14 cellular contexts compared by ENCODE assay signal in the genomic region with DNA sequence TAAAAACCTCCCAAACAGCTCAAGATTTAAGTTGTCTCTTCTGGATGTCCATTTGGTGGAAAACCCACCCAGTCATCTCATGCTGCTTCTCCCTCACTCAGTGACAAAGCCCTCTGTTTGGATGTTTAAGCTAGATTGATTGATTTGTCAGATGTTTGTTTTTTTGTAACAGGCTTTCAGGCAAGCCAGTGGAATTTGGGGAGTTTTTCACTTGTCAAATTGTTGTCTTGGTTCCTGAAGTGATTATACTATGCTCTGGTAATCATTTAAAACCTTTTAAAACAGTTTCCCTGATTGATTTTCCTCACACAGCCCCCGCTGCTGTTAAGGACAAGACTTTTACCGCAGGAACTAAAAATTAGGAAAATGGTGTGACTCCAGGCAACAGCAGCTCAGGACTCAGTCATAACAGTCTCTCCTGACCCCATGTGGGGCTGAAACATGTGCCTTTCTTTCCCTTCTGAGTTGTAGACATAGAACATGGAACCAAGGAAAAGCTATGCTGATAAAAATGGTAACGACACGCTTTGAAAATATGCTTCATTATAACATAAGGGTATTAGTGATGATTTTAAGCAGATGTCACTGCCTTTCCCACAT.
"Had no signal": no experiment of that assay in that cellular context is flagged by ENCODE, and none has a peak within 500 bp of the region (broad histone marks: within the 10 kb centered on the region; RNA-seq: fewer than 3 reads in every experiment).

No MANE protein-coding gene starts in this region.

- H3K9me3 ChIP-seq: colonic mucosa, neutrophil, right atrium auricular region, upper lobe of right lung had no signal

- H3K36me3 ChIP-seq: cardiac muscle cell, colonic mucosa, neutrophil, right atrium auricular region, upper lobe of right lung had no signal

- H3K9me3 Mint-ChIP-seq: activated CD4-positive, alpha-beta memory T cell treated with anti-CD3 and anti-CD28 coated beads for 36 hours; activated naive CD8-positive, alpha-beta T cell treated with anti-CD3 and anti-CD28 coated beads for 36 hours had no signal

- H3K27me3 ChIP-seq: cardiac muscle cell, colonic mucosa, right atrium auricular region, upper lobe of right lung had no signal

- H3K36me3 Mint-ChIP-seq: activated CD4-positive, alpha-beta memory T cell treated with anti-CD3 and anti-CD28 coated beads for 36 hours; activated naive CD8-positive, alpha-beta T cell treated with anti-CD3 and anti-CD28 coated beads for 36 hours; mesothelial cell of epicardium had no signal

- DNase-seq: activated CD4-positive, alpha-beta memory T cell treated with anti-CD3 and anti-CD28 coated beads for 36 hours; activated gamma-delta T cell; activated naive CD8-positive, alpha-beta T cell treated with anti-CD3 and anti-CD28 coated beads for 36 hours; activated T-cell treated with anti-CD3 and anti-CD28 coated beads, Interleukin-2, amount 50 U/mL, for 48 hours; aorta; colonic mucosa; hippocampal formation; posterior cingulate gyrus; stimulated activated naive CD4-positive, alpha-beta T cell; upper lobe of right lung had no signal

- H3K27ac Mint-ChIP-seq: activated CD4-positive, alpha-beta memory T cell treated with anti-CD3 and anti-CD28 coated beads for 36 hours; activated naive CD8-positive, alpha-beta T cell treated with anti-CD3 and anti-CD28 coated beads for 36 hours; mesothelial cell of epicardium had no signal

- H3K27ac ChIP-seq: cardiac muscle cell, colonic mucosa, neutrophil, right atrium auricular region, upper lobe of right lung had no signal

- H3K4me3 ChIP-seq: cardiac muscle cell, colonic mucosa, right atrium auricular region, upper lobe of right lung had no signal

- H3K4me1 Mint-ChIP-seq: activated naive CD8-positive, alpha-beta T cell treated with anti-CD3 and anti-CD28 coated beads for 36 hours had no signal

- H3K4me1 ChIP-seq: colonic mucosa, right atrium auricular region had no signal

- H3K4me3 Mint-ChIP-seq: activated CD4-positive, alpha-beta memory T cell treated with anti-CD3 and anti-CD28 coated beads for 36 hours; activated naive CD8-positive, alpha-beta T cell treated with anti-CD3 and anti-CD28 coated beads for 36 hours; mesothelial cell of epicardium had no signal
